In genomic region chr7:11716185-11716584, GRCh38 we compare ENCODE assay signal across 14 cellular contexts.
DNase-seq lines count a peak whose midpoint lies in the region; ATAC-seq and TF ChIP-seq lines count a peak whose summit lies in the region.
"Had no signal": no experiment of that assay in that cellular context is flagged by ENCODE, and none has a peak within 500 bp of the region (broad histone marks: within the 10 kb centered on the region; RNA-seq: fewer than 3 reads in every experiment).

No MANE protein-coding gene starts in this region.

- no peak for TF ChIP-seq POLR2A in breast epithelium (IDR thresholded peaks at IDR 0.05)

- H3K27me3 ChIP-seq in breast epithelium, result no peaks in the 10 kb centered on the region
- H3K27me3 ChIP-seq: dorsolateral prefrontal cortex had no signal

- H3K36me3 Mint-ChIP-seq in activated CD4-positive, alpha-beta memory T cell treated with anti-CD3 and anti-CD28 coated beads for 36 hours, result no peaks in the 10 kb centered on the region

- no peaks in the 10 kb centered on the region for H3K4me1 ChIP-seq in breast epithelium

- H3K9me3 ChIP-seq in breast epithelium, result no peaks in the 10 kb centered on the region

- H3K4me1 Mint-ChIP-seq in activated CD4-positive, alpha-beta memory T cell treated with anti-CD3 and anti-CD28 coated beads for 36 hours (ENCODE audit: low read depth), result no peaks in the 10 kb centered on the region
- H3K4me1 Mint-ChIP-seq: activated T-helper 17 cell treated with anti-CD3 and anti-CD28 coated beads, Interleukin-2, amount 50 U/mL, for 72 hours had no signal

- H3K27ac Mint-ChIP-seq in activated CD4-positive, alpha-beta memory T cell treated with anti-CD3 and anti-CD28 coated beads for 36 hours, result no peak overlapping the region
- H3K27ac Mint-ChIP-seq: activated T-helper 17 cell treated with anti-CD3 and anti-CD28 coated beads, Interleukin-2, amount 50 U/mL, for 72 hours; nephron had no signal

- H3K4me3 ChIP-seq in breast epithelium, result no peak overlapping the region
- H3K4me3 ChIP-seq: dorsolateral prefrontal cortex had no signal

- no peak for TF ChIP-seq CTCF in breast epithelium (IDR thresholded peaks at IDR 0.05)

- CTCF ChIA-PET in activated CD4-positive, alpha-beta memory T cell treated with anti-CD3 and anti-CD28 coated beads for 36 hours (lab: Charles Lee), result no interaction called here

- no peak overlapping the region for H3K27ac ChIP-seq in breast epithelium
- H3K27ac ChIP-seq: dorsolateral prefrontal cortex had no signal

- no peak for ATAC-seq in HG03457 (IDR thresholded peaks at IDR 0.05; ENCODE audit: unreplicated experiment)
- ATAC-seq: activated T-helper 17 cell treated with anti-CD3 and anti-CD28 coated beads, Interleukin-2, amount 50 U/mL, for 72 hours had no signal

- no peaks in the 10 kb centered on the region for H3K27me3 Mint-ChIP-seq in activated CD4-positive, alpha-beta memory T cell treated with anti-CD3 and anti-CD28 coated beads for 36 hours
- H3K27me3 Mint-ChIP-seq: activated T-helper 17 cell treated with anti-CD3 and anti-CD28 coated beads, Interleukin-2, amount 50 U/mL, for 72 hours had no signal

- DNase-seq in DMS153 (lab: John Stamatoyannopoulos, UW) (peak; percentile 86), LoVo (ENCODE audit: low spot score) (peak; percentile 62), breast epithelium (ENCODE audit: low spot score in 2 of 2) (peak; percentile 23 to 50), lung microvascular endothelial cell (ENCODE audit: low read depth in 2 of 2) (peak; percentile 97 to 98), NCI-H2196 (lab: John Stamatoyannopoulos, UW; ENCODE audit: unreplicated experiment) (no peak)
- DNase-seq in activated T-cell treated with anti-CD3 and anti-CD28 coated beads, Interleukin-2, amount 50 U/mL, for 1 hour, result no peak
- no peak for DNase-seq in activated CD4-positive, alpha-beta memory T cell treated with anti-CD3 and anti-CD28 coated beads for 36 hours
- DNase-seq: dorsolateral prefrontal cortex; MM.1S; stimulated activated CD4-positive, alpha-beta T cell treated with anti-CD3 and anti-CD28 coated beads, Interleukin-4, amount 100 ng/mL, for 1 hour; substantia nigra had no signal

- intact Hi-C loops in breast epithelium (cut with DNase I; ENCODE audit: low total_unique reads), result no loop called here
- intact Hi-C loops in activated CD4-positive, alpha-beta memory T cell treated with anti-CD3 and anti-CD28 coated beads for 36 hours (cut with micrococcal nuclease), result no loop called here

- POLR2A ChIA-PET in activated CD4-positive, alpha-beta memory T cell treated with anti-CD3 and anti-CD28 coated beads for 36 hours (lab: Charles Lee), result no interaction called here

- H3K36me3 ChIP-seq in breast epithelium, result no peaks in the 10 kb centered on the region

- no peak overlapping the region for H3K4me3 Mint-ChIP-seq in activated CD4-positive, alpha-beta memory T cell treated with anti-CD3 and anti-CD28 coated beads for 36 hours
- H3K4me3 Mint-ChIP-seq: activated T-helper 17 cell treated with anti-CD3 and anti-CD28 coated beads, Interleukin-2, amount 50 U/mL, for 72 hours; nephron had no signal

- no peaks in the 10 kb centered on the region for H3K9me3 Mint-ChIP-seq in activated CD4-positive, alpha-beta memory T cell treated with anti-CD3 and anti-CD28 coated beads for 36 hours
- H3K9me3 Mint-ChIP-seq: activated T-helper 17 cell treated with anti-CD3 and anti-CD28 coated beads, Interleukin-2, amount 50 U/mL, for 72 hours; nephron had no signal

Comparison
In these comparisons a context has a peak if more than half of its experiments do, and no peak if none do; other contexts are left out.
1. DNase-seq: peak in DMS153 (single experiment), LoVo (single experiment), breast epithelium (2 of 2) and lung microvascular endothelial cell (2 of 2); none in NCI-H2196 (single experiment), activated T-cell treated with anti-CD3 and anti-CD28 coated beads, Interleukin-2, amount 50 U/mL, for 1 hour (single experiment) and activated CD4-positive, alpha-beta memory T cell treated with anti-CD3 and anti-CD28 coated beads for 36 hours (single experiment).